ENCODE assay signal across 14 cellular contexts in genomic region chr12:108815875-108816594, GRCh38. TPM values are rescaled to one million over a fixed set of nuclear protein-coding genes. Genes with fewer than 3 reads are reported as not detected.
DNase-seq lines count a peak whose midpoint lies in the region; ATAC-seq, FAIRE-seq and TF ChIP-seq lines count a peak whose summit lies in the region.
"Had no signal": no experiment of that assay in that cellular context is flagged by ENCODE, and none has a peak within 500 bp of the region (broad histone marks: within the 10 kb centered on the region; RNA-seq: fewer than 3 reads in every experiment).

No MANE protein-coding gene starts in this region.

- H3K27me3 ChIP-seq in K562 (ENCODE audit: control insufficient read depth in 2 of 2, insufficient read depth in 2 of 2, low read length in 2 of 2) (no peaks in the 10 kb centered on the region), right atrium auricular region (no peaks in the 10 kb centered on the region), HAP-1 (ENCODE audit: low read depth) (no peaks in the 10 kb centered on the region)
- H3K27me3 ChIP-seq: hepatocyte had no signal

- H3K4me1 ChIP-seq in K562 (replicated peaks in 1 of 2; ENCODE audit: control insufficient read depth in 2 of 2, insufficient read depth in 2 of 2, low read length in 2 of 2) (peaks cover 11 to 17% of the 10 kb centered on the region in 2 experiments), right atrium auricular region (peaks cover 0 to 68% of the 10 kb centered on the region in 2 donors), HAP-1 (no peaks in the 10 kb centered on the region)

- in situ Hi-C loops in K562 (cut with MboI) (no loop called here), HAP-1 (cut with MboI; ENCODE audit: low sequenced_read_pairs) (no loop called here)

- peaks cover 57% of the 10 kb centered on the region for H3K36me3 Mint-ChIP-seq in stimulated activated memory B cell treated with anti-CD40 and anti-IgM and Interleukin-4, amounts not matched to agents 10 μg/mL and 1 μg/mL and 100 μg/mL, for 72 hours

- DNase-seq in NCI-H2196 (lab: John Stamatoyannopoulos, UW; ENCODE audit: unreplicated experiment) (peak; percentile 41), NCI-H2196 treated with DMSO at 0.1 percent for 48 hours (lab: John Stamatoyannopoulos, UW; ENCODE audit: unreplicated experiment) (no peak), K562 (ENCODE audit: extremely low read depth in 1 of 4, low spot score in 3 of 4) (no peak), right atrium auricular region (ENCODE audit: low spot score) (no peak), KG1 (lab: John Stamatoyannopoulos, UW) (no peak), HAP-1 (ENCODE audit: low spot score in 2 of 2) (no peak)
- no peak for DNase-seq in stimulated activated CD4-positive, alpha-beta T cell treated with anti-CD3 and anti-CD28 coated beads, Interleukin-15, amount 100 ng/mL, for 24 hours
- DNase-seq: 8988T; activated CD4-positive, alpha-beta T cell treated with anti-CD3 and anti-CD28 coated beads for 48 hours; NCI-H226 had no signal

- intact Hi-C loops in K562 (cut with micrococcal nuclease), result no loop called here

- no peak for TF ChIP-seq POLR2A in K562 (conservative IDR thresholded peaks at IDR 0.05)

- BruUV-seq in K562 (replicated peaks; lab: Mats Ljungman, UMichigan), result no TSS peak

- TF ChIP-seq CTCF in K562 (IDR thresholded peaks at IDR 0.05 in 2 of 3, conservative IDR thresholded peaks at IDR 0.05 in 1 of 3; ENCODE audit: insufficient read depth in 2 of 3, low read depth in 1 of 3, low read length in 3 of 3), result no peak
- TF ChIP-seq CTCF in right atrium auricular region (IDR thresholded peaks at IDR 0.05), result no peak

- no peak for TF ChIP-seq EP300 in K562 (IDR thresholded peaks at IDR 0.05; ENCODE audit: low read length)

- H3K9me1 ChIP-seq in K562 (ENCODE audit: control insufficient read depth, insufficient read depth, low read length), result no peaks in the 10 kb centered on the region

- peaks cover 18% of the 10 kb centered on the region for H4K20me1 ChIP-seq in K562 (replicated peaks; ENCODE audit: control insufficient read depth, insufficient read depth, low read length)

- H3K27me3 Mint-ChIP-seq in stimulated activated memory B cell treated with anti-CD40 and anti-IgM and Interleukin-4, amounts not matched to agents 10 μg/mL and 1 μg/mL and 100 μg/mL, for 72 hours, result no peaks in the 10 kb centered on the region

- no peak overlapping the region for H3K27ac ChIP-seq in K562 (ENCODE audit: extremely low read depth, low read depth, low read length)
- H3K27ac ChIP-seq in right atrium auricular region, result peak overlapping the region; percentile 68 to 70
- H3K27ac ChIP-seq: hepatocyte, KMS-11 had no signal

- no peak for ATAC-seq in K562
- ATAC-seq in stimulated activated memory B cell treated with anti-CD40 and anti-IgM and Interleukin-4, amounts not matched to agents 10 μg/mL and 1 μg/mL and 100 μg/mL, for 72 hours, result no peak

- no peak overlapping the region for H3K9ac ChIP-seq in K562 (ENCODE audit: insufficient read depth in 1 of 2, low read depth in 2 of 2, low read length in 2 of 2)
- H3K9ac ChIP-seq: KMS-11 had no signal

- 58% methylated on average over 10 of the region's 10 CpGs for WGBS in K562 (ENCODE audit: insufficient coverage, low coverage, missing lambda C conversion rate)

- POLR2A ChIA-PET in K562 (lab: Yijun Ruan, JAX), result interaction anchor here (0.6 to 1.8 kb wide), 3 partner anchors 185 to 612 kb away, joined by 3 to 4 read pairs (median 3); no protein-coding TSS in a partner anchor

- H3K36me3 ChIP-seq in K562 (ENCODE audit: control insufficient read depth, insufficient read depth, low read length) (no peaks in the 10 kb centered on the region; the same call in 2 of the 3 replicates), right atrium auricular region (peaks cover 59% of the 10 kb centered on the region), HAP-1 (replicated peaks) (peaks cover 23% of the 10 kb centered on the region)

- TF ChIP-seq RAD21 in K562 (CRISPR knock-in tag; conservative IDR thresholded peaks at IDR 0.05 in 1 of 2, IDR thresholded peaks at IDR 0.05 in 1 of 2), result no peak

- H3K4me1 Mint-ChIP-seq in stimulated activated memory B cell treated with anti-CD40 and anti-IgM and Interleukin-4, amounts not matched to agents 10 μg/mL and 1 μg/mL and 100 μg/mL, for 72 hours, result peaks cover 11% of the 10 kb centered on the region

- FAIRE-seq in K562 (lab: Jason Lieb, UNC), result no peak

- H3K9me3 ChIP-seq in K562 (replicated peaks; ENCODE audit: control insufficient read depth, insufficient read depth, low read depth, low read length) (no peaks in the 10 kb centered on the region), right atrium auricular region (no peaks in the 10 kb centered on the region), HAP-1 (no peaks in the 10 kb centered on the region)

- H3K4me2 ChIP-seq in K562 (ENCODE audit: insufficient read depth, low read length), result no peak overlapping the region
- H3K4me2 ChIP-seq: hepatocyte, KMS-11 had no signal

- H3K27ac Mint-ChIP-seq in stimulated activated memory B cell treated with anti-CD40 and anti-IgM and Interleukin-4, amounts not matched to agents 10 μg/mL and 1 μg/mL and 100 μg/mL, for 72 hours, result peak overlapping the region; percentile 14
- H3K27ac Mint-ChIP-seq: nephron had no signal

- CTCF ChIA-PET in K562 (lab: Yijun Ruan, JAX; ENCODE audit: low intra/inter-chr PET ratio), result no interaction called here

- H3K9me3 Mint-ChIP-seq in stimulated activated memory B cell treated with anti-CD40 and anti-IgM and Interleukin-4, amounts not matched to agents 10 μg/mL and 1 μg/mL and 100 μg/mL, for 72 hours, result no peaks in the 10 kb centered on the region
- H3K9me3 Mint-ChIP-seq: nephron had no signal

- H3K4me3 ChIP-seq in K562, result no peak overlapping the region
- no peak overlapping the region for H3K4me3 ChIP-seq in right atrium auricular region
- H3K4me3 ChIP-seq in HAP-1, result no peak overlapping the region
- H3K4me3 ChIP-seq: hepatocyte had no signal

- no peaks in the 10 kb centered on the region for H3K79me2 ChIP-seq in K562 (ENCODE audit: control insufficient read depth, insufficient read depth, low read length)

- H2AFZ ChIP-seq in K562 (ENCODE audit: low read depth, low read length), result no peak overlapping the region
- H2AFZ ChIP-seq: hepatocyte had no signal

- H3K4me3 Mint-ChIP-seq in stimulated activated memory B cell treated with anti-CD40 and anti-IgM and Interleukin-4, amounts not matched to agents 10 μg/mL and 1 μg/mL and 100 μg/mL, for 72 hours, result no peak overlapping the region
- H3K4me3 Mint-ChIP-seq: nephron had no signal

TF ChIP-seq in K562, 482 proteins besides CTCF, POLR2A, EP300 and RAD21:
- no peak for TF ChIP-seq SNIP1 (IDR thresholded peaks at IDR 0.05; ENCODE audit: low read depth)
- TF ChIP-seq MEIS2 (IDR thresholded peaks at IDR 0.05; ENCODE audit: partially characterized antibody), result peak; percentile 61
- TF ChIP-seq ZNF146 (CRISPR knock-in tag; IDR thresholded peaks at IDR 0.05; ENCODE audit: unreplicated experiment), result no peak
- TF ChIP-seq, protein P1, sequence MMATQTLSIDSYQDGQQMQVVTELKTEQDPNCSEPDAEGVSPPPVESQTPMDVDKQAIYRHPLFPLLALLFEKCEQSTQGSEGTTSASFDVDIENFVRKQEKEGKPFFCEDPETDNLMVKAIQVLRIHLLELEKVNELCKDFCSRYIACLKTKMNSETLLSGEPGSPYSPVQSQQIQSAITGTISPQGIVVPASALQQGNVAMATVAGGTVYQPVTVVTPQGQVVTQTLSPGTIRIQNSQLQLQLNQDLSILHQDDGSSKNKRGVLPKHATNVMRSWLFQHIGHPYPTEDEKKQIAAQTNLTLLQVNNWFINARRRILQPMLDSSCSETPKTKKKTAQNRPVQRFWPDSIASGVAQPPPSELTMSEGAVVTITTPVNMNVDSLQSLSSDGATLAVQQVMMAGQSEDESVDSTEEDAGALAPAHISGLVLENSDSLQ (IDR thresholded peaks at IDR 0.05), result peak; percentile 71
- no peak for TF ChIP-seq ZEB2 (IDR thresholded peaks at IDR 0.05)

RNA-seq across cellular contexts. Expression of gene SSH1, which starts 41.3 kb away (rescaled TPM):
- total RNA-seq in K562 (2011; cell fraction: chromatin; rRNA removed; ENCODE audit: low replicate concordance), result 12.8 and 19.4 TPM in 2 replicates
- 8.0 and 10.2 TPM in 2 replicates for total RNA-seq in K562 (2011; cell fraction: nucleolus; rRNA removed)
- total RNA-seq in K562 (2011; cell fraction: nucleoplasm; rRNA removed), result 7.7 and 9.5 TPM in 2 replicates
- 2.0 and 2.9 TPM in 2 replicates for total RNA-seq in K562 (2014; rRNA removed)
- 2.3 and 2.5 TPM in 2 replicates for total RNA-seq in K562 (2014; rRNA removed; fragmentation: Illumina TruSeq; extraction: Trizol)
- 1.7 and 2.2 TPM in 2 replicates for total RNA-seq in K562 (2015; rRNA removed; fragmentation: Illumina TruSeq; extraction: Trizol)
- 5.5 and 6.5 TPM in 2 replicates for total RNA-seq in K562 (2021)
- polyA plus RNA-seq in K562 (2011; rRNA removed), result 3.4 and 4.2 TPM in 2 replicates
- 2.8 and 3.3 TPM in 2 replicates for polyA plus RNA-seq in K562 (2011; cell fraction: cytosol; rRNA removed)
- polyA plus RNA-seq in K562 (2011; cell fraction: nucleus; rRNA removed), result 4.0 and 4.1 TPM in 2 replicates
- polyA plus RNA-seq in K562 (2012), result 3.3 and 5.5 TPM in 2 replicates
- 2.5 and 3.1 TPM in 2 replicates for polyA plus RNA-seq in K562 (2014; fragmentation: Illumina TruSeq; extraction: Trizol)
- under 1 TPM; 0.41 to 0.45 TPM for polyA plus RNA-seq in K562 (2014; fragmentation: Nextera tagmentation; extraction: Ambion mirVana)
- polyA plus RNA-seq in K562 (2014; rRNA removed), result 2.3 and 2.8 TPM in 2 replicates
- polyA minus RNA-seq in K562 (2011; rRNA and poly(A)+ RNA removed), result 4.5 and 5.0 TPM in 2 replicates
- 2.5 and 4.4 TPM in 2 replicates for polyA minus RNA-seq in K562 (2011; cell fraction: cytosol; rRNA and poly(A)+ RNA removed)
- polyA minus RNA-seq in K562 (2011; cell fraction: nucleus; rRNA and poly(A)+ RNA removed), result 4.7 and 5.2 TPM in 2 replicates
- total RNA-seq in right atrium auricular region, result 10 to 100 TPM; 22.0 to 25.9 TPM
